In genomic region chr20:47501117-47501482, GRCh38 we compare ENCODE assay signal across 8 cellular contexts. TPM values are rescaled to one million over a fixed set of nuclear protein-coding genes. Genes with fewer than 3 reads are reported as not detected.
DNase-seq lines count a peak whose midpoint lies in the region; ATAC-seq, FAIRE-seq and TF ChIP-seq lines count a peak whose summit lies in the region.

No MANE protein-coding gene starts in this region.

- H3K79me2 ChIP-seq in endothelial cell of umbilical vein (ENCODE audit: control insufficient read depth, insufficient read depth, low read length) = peaks cover 36% of the 10 kb centered on the region

- H3K4me3 ChIP-seq in endothelial cell of umbilical vein (replicated peaks in 1 of 3; ENCODE audit: insufficient read depth in 1 of 3, low read depth in 1 of 3, low read length in 3 of 3) (peak overlapping the region; percentile 14 to 94 (median 93)), neuron (ENCODE audit: low read length) (peak overlapping the region; percentile 60)

- no peak for TF ChIP-seq CTCF in endothelial cell of umbilical vein (IDR thresholded peaks at IDR 0.05; ENCODE audit: extremely low read depth in 1 of 2, insufficient read depth in 1 of 2, low read depth in 1 of 2, low read length in 2 of 2)

- H3K9me1 ChIP-seq in endothelial cell of umbilical vein (replicated peaks; ENCODE audit: control insufficient read depth, extremely low read depth, insufficient read depth, low read length) = no peaks in the 10 kb centered on the region

- no peak for FAIRE-seq in endothelial cell of umbilical vein (lab: Jason Lieb, UNC)

- TSS peak; percentile 89 for BruUV-seq in endothelial cell of umbilical vein (replicated peaks; lab: Mats Ljungman, UMichigan)

- peak overlapping the region; percentile 88 for H3K4me2 ChIP-seq in endothelial cell of umbilical vein (ENCODE audit: insufficient read depth, low read length)

- H3K27me3 ChIP-seq in endothelial cell of umbilical vein (ENCODE audit: control insufficient read depth in 2 of 2, insufficient read depth in 2 of 2, low read length in 2 of 2) (no peaks in the 10 kb centered on the region), neuron (ENCODE audit: insufficient read depth, low read length) (no peaks in the 10 kb centered on the region)

- no peaks in the 10 kb centered on the region for H3K36me3 ChIP-seq in endothelial cell of umbilical vein (ENCODE audit: control insufficient read depth in 2 of 2, extremely low read depth in 1 of 2, insufficient read depth in 2 of 2, low read length in 2 of 2)
- H3K36me3 ChIP-seq in neuron (ENCODE audit: insufficient read depth, low read length) = no peaks in the 10 kb centered on the region

- CTCF ChIA-PET in endothelial cell of umbilical vein (lab: Charles Lee) = interaction anchor here (0.9 to 5.4 kb wide), 16 partner anchors 8 to 1119 kb away, joined by 3 to 65 read pairs (median 6); no protein-coding TSS in a partner anchor

- H2AFZ ChIP-seq in endothelial cell of umbilical vein (ENCODE audit: low read depth, low read length) (peak overlapping the region; percentile 98), neuron (ENCODE audit: low read depth, low read length) (peak overlapping the region; percentile 79)

- peak overlapping the region; percentile 71 for H3K27ac ChIP-seq in endothelial cell of umbilical vein (ENCODE audit: insufficient read depth, low read depth, low read length)

- H4K20me1 ChIP-seq in endothelial cell of umbilical vein (replicated peaks; ENCODE audit: control insufficient read depth, extremely low read depth, insufficient read depth, low read length) = no peaks in the 10 kb centered on the region

- TF ChIP-seq POLR2A in endothelial cell of umbilical vein (IDR thresholded peaks at IDR 0.05; ENCODE audit: low read depth, low read length) = no peak

- DNase-seq in NCI-H460 (ENCODE audit: extremely low read depth, low read depth) (peak; percentile 17), endothelial cell of umbilical vein (ENCODE audit: low read depth, low spot score) (no peak), HUDEP-2 (lab: John Stamatoyannopoulos, UW; ENCODE audit: unreplicated experiment in 76 of 76) (no peak)
- DNase-seq in NK-92 treated with Interleukin-12 subunit alpha and Interleukin-12 subunit beta, amount 100 ng/mL, for 24 hours (lab: John Stamatoyannopoulos, UW) = no peak
- no peak for DNase-seq in stimulated activated naive CD4-positive, alpha-beta T cell treated with Interleukin-2 at 50 U/mL for 16 hours (lab: John Stamatoyannopoulos, UW)

- dilution Hi-C loops in endothelial cell of umbilical vein (cut with MboI; ENCODE audit: extremely low pct_ligation_motif_present, low sequenced_read_pairs) = no loop called here

- ATAC-seq in GM19351 (IDR thresholded peaks at IDR 0.05; ENCODE audit: unreplicated experiment) (peak; percentile 4), HG03378 (IDR thresholded peaks at IDR 0.05; ENCODE audit: unreplicated experiment) (no peak)

- H3K9me3 ChIP-seq in endothelial cell of umbilical vein (replicated peaks; ENCODE audit: control insufficient read depth, insufficient read depth, low read length) (no peaks in the 10 kb centered on the region), neuron (ENCODE audit: low read length) (no peaks in the 10 kb centered on the region)

- POLR2A ChIA-PET in endothelial cell of umbilical vein (lab: Charles Lee) = interaction anchor here (0.8 to 1.2 kb wide), 4 partner anchors 8 to 109 kb away, joined by 3 to 5 read pairs (median 4); no protein-coding TSS in a partner anchor

- peak overlapping the region; percentile 78 for H3K9ac ChIP-seq in endothelial cell of umbilical vein (replicated peaks; ENCODE audit: extremely low read depth, insufficient read depth, low read length)

- intact Hi-C loops in endothelial cell of umbilical vein (cut with micrococcal nuclease) = loop anchor here (1.0 to 5.0 kb wide), 6 partner anchors 36 to 296 kb away; no protein-coding TSS in a partner anchor

- peaks cover 19% of the 10 kb centered on the region for H3K4me1 ChIP-seq in endothelial cell of umbilical vein (ENCODE audit: control insufficient read depth, extremely low read depth, insufficient read depth, low read length)
- peaks cover 20% of the 10 kb centered on the region for H3K4me1 ChIP-seq in neuron (ENCODE audit: insufficient read depth, low read length)

TF ChIP-seq in endothelial cell of umbilical vein, 7 proteins besides CTCF, POLR2A, EP300 and RAD21:
- no peak for TF ChIP-seq MYC (IDR thresholded peaks at IDR 0.05; ENCODE audit: low read depth, low read length)
- TF ChIP-seq JUN (IDR thresholded peaks at IDR 0.05; ENCODE audit: borderline replicate concordance, insufficient read depth, insufficient read length, low read depth) = no peak
- no peak for TF ChIP-seq MAX (IDR thresholded peaks at IDR 0.05; ENCODE audit: insufficient read depth, insufficient read length)
- TF ChIP-seq EZH2 (IDR thresholded peaks at IDR 0.05; ENCODE audit: borderline replicate concordance, low read depth, low read length, severe bottlenecking) = no peak
TF ChIP-seq in endothelial cell of umbilical vein: peak in this region for 0.

RNA-seq across cellular contexts. Expression of gene NCOA3, which starts 0.6 kb away (rescaled TPM):
- 53.7 and 58.1 TPM in 2 replicates for total RNA-seq in NCI-H460 (2014; rRNA removed; shearing (Covaris generic))
- 25.5 and 37.4 TPM in 2 replicates for polyA plus RNA-seq in NCI-H460 (2014; cell fraction: nucleus; rRNA removed)
- 26.7 and 35.6 TPM in 2 replicates for total RNA-seq in endothelial cell of umbilical vein
- 10.7 and 12.0 TPM in 2 replicates for polyA plus RNA-seq in endothelial cell of umbilical vein
- 10.6 and 10.7 TPM in 2 replicates for polyA plus RNA-seq in endothelial cell of umbilical vein (2011; cell fraction: cytosol; rRNA removed)
- polyA plus RNA-seq in endothelial cell of umbilical vein (2011; cell fraction: nucleus; rRNA removed) = 31.8 and 35.8 TPM in 2 replicates
- 16.0 and 18.8 TPM in 2 replicates for polyA plus RNA-seq in endothelial cell of umbilical vein (2012)
- polyA minus RNA-seq in endothelial cell of umbilical vein = 39.9 and 40.3 TPM in 2 replicates
- polyA minus RNA-seq in endothelial cell of umbilical vein (2011; cell fraction: cytosol; rRNA and poly(A)+ RNA removed) = 26.3 TPM
- polyA minus RNA-seq in endothelial cell of umbilical vein (2011; cell fraction: nucleus; rRNA and poly(A)+ RNA removed) = 33.4 and 48.6 TPM in 2 replicates
